12 cellular contexts compared by ENCODE assay signal in genomic region chr4:168589154-168589553, GRCh38.
DNase-seq lines count a peak whose midpoint lies in the region; ATAC-seq, FAIRE-seq and TF ChIP-seq lines count a peak whose summit lies in the region.
"Had no signal": no experiment of that assay in that cellular context is flagged by ENCODE, and none has a peak within 500 bp of the region (broad histone marks: within the 10 kb centered on the region; RNA-seq: fewer than 3 reads in every experiment).

No MANE protein-coding gene starts in this region.

- H3K27me3 ChIP-seq in K562 (ENCODE audit: control insufficient read depth in 2 of 2, insufficient read depth in 2 of 2, low read length in 2 of 2), result no peaks in the 10 kb centered on the region; a peak in 1 of 5 replicates
- H3K27me3 ChIP-seq in keratinocyte (ENCODE audit: control insufficient read depth, extremely low read depth, insufficient read depth, low read length), result no peaks in the 10 kb centered on the region
- H3K27me3 ChIP-seq in uterus, result no peaks in the 10 kb centered on the region
- H3K27me3 ChIP-seq: right lobe of liver had no signal

- WGBS in K562 (ENCODE audit: insufficient coverage, low coverage, missing lambda C conversion rate), result 2% methylated on average over 5 of the region's 5 CpGs

- intact Hi-C loops in K562 (cut with micrococcal nuclease), result loop anchor here (5.0 kb wide), 1 partner anchor 333 kb away; no protein-coding TSS in a partner anchor
- intact Hi-C loops in uterus (cut with DNase I; ENCODE audit: low total_unique reads), result no loop called here

- H3K36me3 ChIP-seq in K562 (ENCODE audit: control insufficient read depth, insufficient read depth, low read length), result no peaks in the 10 kb centered on the region
- H3K36me3 ChIP-seq in keratinocyte (ENCODE audit: control insufficient read depth in 2 of 2, extremely low read depth in 1 of 2, insufficient read depth in 2 of 2, low read length in 2 of 2), result no peaks in the 10 kb centered on the region
- no peaks in the 10 kb centered on the region for H3K36me3 ChIP-seq in uterus
- H3K36me3 ChIP-seq: right lobe of liver had no signal

- H3K9me1 ChIP-seq in K562 (ENCODE audit: control insufficient read depth, insufficient read depth, low read length), result no peaks in the 10 kb centered on the region
- no peaks in the 10 kb centered on the region for H3K9me1 ChIP-seq in keratinocyte (ENCODE audit: control insufficient read depth, extremely low read depth, insufficient read depth, low read length)

- no peak for FAIRE-seq in K562 (lab: Jason Lieb, UNC)
- peak; percentile 98 for FAIRE-seq in keratinocyte (lab: Jason Lieb, UNC)

- CTCF ChIA-PET in K562 (lab: Yijun Ruan, JAX; ENCODE audit: low intra/inter-chr PET ratio), result no interaction called here

- TF ChIP-seq POLR2A in K562 (conservative IDR thresholded peaks at IDR 0.05) (no peak), uterus (IDR thresholded peaks at IDR 0.05) (no peak)

- H3K4me1 ChIP-seq in K562 (replicated peaks in 1 of 2; ENCODE audit: control insufficient read depth in 2 of 2, insufficient read depth in 2 of 2, low read length in 2 of 2) (no peaks in the 10 kb centered on the region), keratinocyte (ENCODE audit: control insufficient read depth, extremely low read depth, insufficient read depth, low read length) (peaks cover 79% of the 10 kb centered on the region), uterus (peaks cover 6 to 7% of the 10 kb centered on the region in 2 donors)
- H3K4me1 ChIP-seq: right lobe of liver had no signal

- TF ChIP-seq EP300 in K562 (IDR thresholded peaks at IDR 0.05; ENCODE audit: low read length), result no peak

- TF ChIP-seq CTCF in K562 (IDR thresholded peaks at IDR 0.05 in 2 of 3, conservative IDR thresholded peaks at IDR 0.05 in 1 of 3; ENCODE audit: insufficient read depth in 2 of 3, low read depth in 1 of 3, low read length in 3 of 3), result no peak
- no peak for TF ChIP-seq CTCF in keratinocyte (optimal IDR thresholded peaks at IDR 0.05 in 1 of 3, IDR thresholded peaks at IDR 0.05 in 1 of 3, conservative IDR thresholded peaks at IDR 0.05 in 1 of 3; ENCODE audit: extremely low read depth in 1 of 3, insufficient read depth in 2 of 3, low read length in 3 of 3)
- no peak for TF ChIP-seq CTCF in uterus (IDR thresholded peaks at IDR 0.05)

- DNase-seq in DMS53 (lab: John Stamatoyannopoulos, UW), result peak; percentile 42
- DNase-seq in DMS53 treated with DMSO at 0.1 percent for 48 hours (lab: John Stamatoyannopoulos, UW; ENCODE audit: unreplicated experiment), result no peak
- no peak for DNase-seq in K562 (ENCODE audit: extremely low read depth in 1 of 4, low spot score in 3 of 4)
- peak; percentile 99 for DNase-seq in keratinocyte (ENCODE audit: low read depth, low spot score)
- peak in 1 of 2 donors; percentile 79 for DNase-seq in uterus
- DNase-seq in middle frontal gyrus (ENCODE audit: extremely low spot score, low spot score), result no peak
- DNase-seq in GDM1 (lab: John Stamatoyannopoulos, UW), result no peak
- DNase-seq: 8988T; activated CD4-positive, alpha-beta T cell treated with anti-CD3 and anti-CD28 coated beads, Interleukin-2, amount 10 ng/mL, durations not matched to agents 7 days and 5 days; activated naive CD4-positive, alpha-beta T cell treated with anti-CD3 and anti-CD28 coated beads, Interleukin-2, amount 10 ng/mL, durations not matched to agents 7 days and 5 days; right lobe of liver had no signal

- no peak overlapping the region for H3K4me3 ChIP-seq in K562
- H3K4me3 ChIP-seq in keratinocyte (ENCODE audit: control insufficient read depth in 2 of 3, extremely low read depth in 1 of 3, insufficient read depth in 2 of 3, low read depth in 1 of 3, low read length in 3 of 3), result no peak overlapping the region
- H3K4me3 ChIP-seq in uterus, result no peak overlapping the region
- H3K4me3 ChIP-seq: right lobe of liver had no signal

- in situ Hi-C loops in K562 (cut with MboI), result no loop called here

- no peak overlapping the region for H2AFZ ChIP-seq in K562 (ENCODE audit: low read depth, low read length)
- no peak overlapping the region for H2AFZ ChIP-seq in keratinocyte (ENCODE audit: control insufficient read depth, low read length)

- dilution Hi-C loops in keratinocyte (cut with MboI; ENCODE audit: extremely low pct_ligation_motif_present, low sequenced_read_pairs), result no loop called here

- H3K4me2 ChIP-seq in K562 (ENCODE audit: insufficient read depth, low read length), result no peak overlapping the region
- peak overlapping the region; percentile 66 for H3K4me2 ChIP-seq in keratinocyte (ENCODE audit: control insufficient read depth, extremely low read depth, insufficient read depth, low read depth, low read length)

- POLR2A ChIA-PET in K562 (lab: Yijun Ruan, JAX), result no interaction called here

- ATAC-seq in K562 (no peak), HG03135 (IDR thresholded peaks at IDR 0.05; ENCODE audit: unreplicated experiment) (no peak)
- ATAC-seq: right lobe of liver had no signal

- BruUV-seq in K562 (replicated peaks; lab: Mats Ljungman, UMichigan), result no TSS peak

- no peak for TF ChIP-seq RAD21 in K562 (CRISPR knock-in tag; conservative IDR thresholded peaks at IDR 0.05 in 1 of 2, IDR thresholded peaks at IDR 0.05 in 1 of 2)

- H3K79me2 ChIP-seq in K562 (ENCODE audit: control insufficient read depth, insufficient read depth, low read length), result no peaks in the 10 kb centered on the region
- H3K79me2 ChIP-seq in keratinocyte (ENCODE audit: control insufficient read depth, insufficient read depth, low read length), result no peaks in the 10 kb centered on the region

- H3K9me3 ChIP-seq in K562 (replicated peaks; ENCODE audit: control insufficient read depth, insufficient read depth, low read depth, low read length), result no peaks in the 10 kb centered on the region
- H3K9me3 ChIP-seq in keratinocyte (ENCODE audit: control insufficient read depth, low read depth, low read length), result no peaks in the 10 kb centered on the region
- no peaks in the 10 kb centered on the region for H3K9me3 ChIP-seq in uterus
- H3K9me3 ChIP-seq: right lobe of liver had no signal

- no peak overlapping the region for H3K9ac ChIP-seq in K562 (ENCODE audit: insufficient read depth in 1 of 2, low read depth in 2 of 2, low read length in 2 of 2)
- peak overlapping the region; percentile 85 for H3K9ac ChIP-seq in keratinocyte (ENCODE audit: control insufficient read depth, extremely low read depth, insufficient read depth, low read length)

- H4K20me1 ChIP-seq in K562 (replicated peaks; ENCODE audit: control insufficient read depth, insufficient read depth, low read length) (no peaks in the 10 kb centered on the region), keratinocyte (ENCODE audit: control insufficient read depth, extremely low read depth, insufficient read depth, low read length) (no peaks in the 10 kb centered on the region)

- no peak overlapping the region for H3K27ac ChIP-seq in K562 (ENCODE audit: extremely low read depth, low read depth, low read length)
- H3K27ac ChIP-seq in keratinocyte (ENCODE audit: control insufficient read depth, insufficient read depth, low read length), result peak overlapping the region; percentile 98
- H3K27ac ChIP-seq in uterus, result peak overlapping the region; percentile 74 to 77
- H3K27ac ChIP-seq: right lobe of liver had no signal

TF ChIP-seq in K562, 482 proteins besides CTCF, POLR2A, EP300 and RAD21:
- TF ChIP-seq ATF3 (IDR thresholded peaks at IDR 0.05), result peak; percentile 39; the same call in 1 of the 2 replicates
- TF ChIP-seq ATF3 (CRISPR knock-in tag; conservative IDR thresholded peaks at IDR 0.05), result no peak
- no peak for TF ChIP-seq EZH2 (IDR thresholded peaks at IDR 0.05; ENCODE audit: borderline replicate concordance, low read depth, low read length)
- TF ChIP-seq TEAD2 (tag; IDR thresholded peaks at IDR 0.05), result no peak
- no peak for TF ChIP-seq LARP7 (IDR thresholded peaks at IDR 0.05)
- TF ChIP-seq MBD2 (IDR thresholded peaks at IDR 0.05; ENCODE audit: borderline replicate concordance, low read depth), result no peak
- peak; percentile 75 for TF ChIP-seq FOSL1 (tag; conservative IDR thresholded peaks at IDR 0.05)
- TF ChIP-seq MEIS2 (IDR thresholded peaks at IDR 0.05; ENCODE audit: partially characterized antibody), result no peak
- no peak for TF ChIP-seq ZNF23 (CRISPR knock-in tag; IDR thresholded peaks at IDR 0.05)
- TF ChIP-seq RCOR1 (IDR thresholded peaks at IDR 0.05; ENCODE audit: borderline replicate concordance in 1 of 2, low read depth in 2 of 2, low read length in 2 of 2), result no peak
- no peak for TF ChIP-seq NUFIP1 (IDR thresholded peaks at IDR 0.05; ENCODE audit: partially characterized antibody)

Comparison
In these comparisons a context has a peak if more than half of its experiments do, and no peak if none do; other contexts are left out.
1. DNase-seq: peak in DMS53 (single experiment) and keratinocyte (single experiment); none in DMS53 treated with DMSO at 0.1 percent for 48 hours (single experiment), K562 (0 of 4), middle frontal gyrus (single experiment) and GDM1 (single experiment).